Comparison of ENCODE assay signal across 1 cellular context in the genomic region with DNA sequence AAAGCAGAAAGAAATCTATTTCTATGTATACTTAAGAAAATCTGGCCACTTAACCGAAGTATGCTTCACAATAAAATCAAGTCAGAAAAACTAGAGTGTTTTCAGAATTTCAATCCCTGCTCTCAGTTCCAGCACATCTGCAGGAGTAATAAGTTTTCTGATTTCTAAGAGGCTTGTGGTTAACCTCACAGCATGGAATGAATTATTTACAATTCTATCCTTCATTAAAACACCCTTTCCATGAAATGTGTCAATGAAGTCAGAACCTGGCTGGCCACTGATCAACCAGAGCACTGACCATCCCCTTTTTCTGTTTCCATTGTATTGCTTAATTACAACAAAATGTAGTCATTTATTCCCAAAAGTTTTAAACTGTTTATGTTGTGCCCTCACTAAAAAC.
TF ChIP-seq lines count a peak whose summit lies in the region.

No MANE protein-coding gene starts in this region.

TF ChIP-seq in GM23338, 12 proteins besides CTCF, POLR2A, EP300 and RAD21 (continued from another document):
- TF ChIP-seq ETS1 (IDR thresholded peaks at IDR 0.05) (no peak), JUNB (IDR thresholded peaks at IDR 0.05; ENCODE audit: unreplicated experiment) (no peak), EZH2phosphoT487 (IDR thresholded peaks at IDR 0.05; ENCODE audit: unreplicated experiment) (no peak), REST (IDR thresholded peaks at IDR 0.05; ENCODE audit: unreplicated experiment) (no peak), ZNF331 (CRISPR knock-in tag; IDR thresholded peaks at IDR 0.05; ENCODE audit: low read depth) (no peak)
- TF ChIP-seq, protein P1, sequence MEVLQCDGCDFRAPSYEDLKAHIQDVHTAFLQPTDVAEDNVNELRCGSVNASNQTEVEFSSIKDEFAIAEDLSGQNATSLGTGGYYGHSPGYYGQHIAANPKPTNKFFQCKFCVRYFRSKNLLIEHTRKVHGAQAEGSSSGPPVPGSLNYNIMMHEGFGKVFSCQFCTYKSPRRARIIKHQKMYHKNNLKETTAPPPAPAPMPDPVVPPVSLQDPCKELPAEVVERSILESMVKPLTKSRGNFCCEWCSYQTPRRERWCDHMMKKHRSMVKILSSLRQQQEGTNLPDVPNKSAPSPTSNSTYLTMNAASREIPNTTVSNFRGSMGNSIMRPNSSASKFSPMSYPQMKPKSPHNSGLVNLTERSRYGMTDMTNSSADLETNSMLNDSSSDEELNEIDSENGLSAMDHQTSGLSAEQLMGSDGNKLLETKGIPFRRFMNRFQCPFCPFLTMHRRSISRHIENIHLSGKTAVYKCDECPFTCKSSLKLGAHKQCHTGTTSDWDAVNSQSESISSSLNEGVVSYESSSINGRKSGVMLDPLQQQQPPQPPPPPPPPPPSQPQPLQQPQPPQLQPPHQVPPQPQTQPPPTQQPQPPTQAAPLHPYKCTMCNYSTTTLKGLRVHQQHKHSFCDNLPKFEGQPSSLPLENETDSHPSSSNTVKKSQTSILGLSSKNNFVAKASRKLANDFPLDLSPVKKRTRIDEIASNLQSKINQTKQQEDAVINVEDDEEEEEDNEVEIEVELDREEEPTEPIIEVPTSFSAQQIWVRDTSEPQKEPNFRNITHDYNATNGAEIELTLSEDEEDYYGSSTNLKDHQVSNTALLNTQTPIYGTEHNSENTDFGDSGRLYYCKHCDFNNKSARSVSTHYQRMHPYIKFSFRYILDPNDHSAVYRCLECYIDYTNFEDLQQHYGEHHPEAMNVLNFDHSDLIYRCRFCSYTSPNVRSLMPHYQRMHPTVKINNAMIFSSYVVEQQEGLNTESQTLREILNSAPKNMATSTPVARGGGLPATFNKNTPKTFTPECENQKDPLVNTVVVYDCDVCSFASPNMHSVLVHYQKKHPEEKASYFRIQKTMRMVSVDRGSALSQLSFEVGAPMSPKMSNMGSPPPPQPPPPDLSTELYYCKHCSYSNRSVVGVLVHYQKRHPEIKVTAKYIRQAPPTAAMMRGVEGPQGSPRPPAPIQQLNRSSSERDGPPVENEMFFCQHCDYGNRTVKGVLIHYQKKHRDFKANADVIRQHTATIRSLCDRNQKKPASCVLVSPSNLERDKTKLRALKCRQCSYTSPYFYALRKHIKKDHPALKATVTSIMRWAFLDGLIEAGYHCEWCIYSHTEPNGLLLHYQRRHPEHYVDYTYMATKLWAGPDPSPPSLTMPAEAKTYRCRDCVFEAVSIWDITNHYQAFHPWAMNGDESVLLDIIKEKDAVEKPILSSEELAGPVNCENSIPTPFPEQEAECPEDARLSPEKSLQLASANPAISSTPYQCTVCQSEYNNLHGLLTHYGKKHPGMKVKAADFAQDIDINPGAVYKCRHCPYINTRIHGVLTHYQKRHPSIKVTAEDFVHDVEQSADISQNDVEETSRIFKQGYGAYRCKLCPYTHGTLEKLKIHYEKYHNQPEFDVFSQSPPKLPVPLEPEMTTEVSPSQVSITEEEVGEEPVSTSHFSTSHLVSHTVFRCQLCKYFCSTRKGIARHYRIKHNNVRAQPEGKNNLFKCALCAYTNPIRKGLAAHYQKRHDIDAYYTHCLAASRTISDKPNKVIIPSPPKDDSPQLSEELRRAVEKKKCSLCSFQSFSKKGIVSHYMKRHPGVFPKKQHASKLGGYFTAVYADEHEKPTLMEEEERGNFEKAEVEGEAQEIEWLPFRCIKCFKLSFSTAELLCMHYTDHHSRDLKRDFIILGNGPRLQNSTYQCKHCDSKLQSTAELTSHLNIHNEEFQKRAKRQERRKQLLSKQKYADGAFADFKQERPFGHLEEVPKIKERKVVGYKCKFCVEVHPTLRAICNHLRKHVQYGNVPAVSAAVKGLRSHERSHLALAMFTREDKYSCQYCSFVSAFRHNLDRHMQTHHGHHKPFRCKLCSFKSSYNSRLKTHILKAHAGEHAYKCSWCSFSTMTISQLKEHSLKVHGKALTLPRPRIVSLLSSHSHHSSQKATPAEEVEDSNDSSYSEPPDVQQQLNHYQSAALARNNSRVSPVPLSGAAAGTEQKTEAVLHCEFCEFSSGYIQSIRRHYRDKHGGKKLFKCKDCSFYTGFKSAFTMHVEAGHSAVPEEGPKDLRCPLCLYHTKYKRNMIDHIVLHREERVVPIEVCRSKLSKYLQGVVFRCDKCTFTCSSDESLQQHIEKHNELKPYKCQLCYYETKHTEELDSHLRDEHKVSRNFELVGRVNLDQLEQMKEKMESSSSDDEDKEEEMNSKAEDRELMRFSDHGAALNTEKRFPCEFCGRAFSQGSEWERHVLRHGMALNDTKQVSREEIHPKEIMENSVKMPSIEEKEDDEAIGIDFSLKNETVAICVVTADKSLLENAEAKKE (CRISPR knock-in tag; IDR thresholded peaks at IDR 0.05) = no peak
